In genomic region chr5:83473344-83474169, GRCh38 we compare ENCODE assay signal across 8 cellular contexts. TPM values are rescaled to one million over a fixed set of nuclear protein-coding genes. Genes with fewer than 3 reads are reported as not detected.
DNase-seq lines count a peak whose midpoint lies in the region; ATAC-seq, FAIRE-seq and TF ChIP-seq lines count a peak whose summit lies in the region.

No MANE protein-coding gene starts in this region.

- H3K36me3 ChIP-seq in GM06990 (ENCODE audit: control insufficient read depth, insufficient read depth, low read length) (no peaks in the 10 kb centered on the region), GM23338 (ENCODE audit: insufficient read depth) (no peaks in the 10 kb centered on the region; the same call in 1 of the 2 replicates), astrocyte (ENCODE audit: insufficient read depth, low read length) (peaks cover 3% of the 10 kb centered on the region)

- H3K27me3 ChIP-seq in GM06990 (replicated peaks; ENCODE audit: control insufficient read depth, insufficient read depth, low read length) (peaks cover 3% of the 10 kb centered on the region), GM23338 (ENCODE audit: insufficient read depth) (no peaks in the 10 kb centered on the region), astrocyte (ENCODE audit: insufficient read depth, low read length) (peaks cover under 1% of the 10 kb centered on the region), right cardiac atrium (ENCODE audit: control insufficient read depth, insufficient read depth) (no peaks in the 10 kb centered on the region)

- H3F3A ChIP-seq in GM23338 (replicated peaks; ENCODE audit: low read depth) = no peaks in the 10 kb centered on the region

- peak overlapping the region; percentile 82 for H3K4me2 ChIP-seq in GM23338
- peak overlapping the region; percentile 88 for H3K4me2 ChIP-seq in astrocyte (ENCODE audit: low read length)

- H3K9me3 Mint-ChIP-seq in GM23338 (no peaks in the 10 kb centered on the region; the same call in 1 of the 3 replicates), astrocyte (ENCODE audit: unreplicated experiment) (no peaks in the 10 kb centered on the region)

- H4K20me1 ChIP-seq in GM23338 (replicated peaks; ENCODE audit: insufficient read depth) = no peaks in the 10 kb centered on the region
- peaks cover 19% of the 10 kb centered on the region for H4K20me1 ChIP-seq in astrocyte (ENCODE audit: insufficient read depth, low read length)

- peak overlapping the region; percentile 96 for H3K9ac ChIP-seq in astrocyte (ENCODE audit: low read length)

- H2AFZ ChIP-seq in GM23338 (no peak overlapping the region), astrocyte (ENCODE audit: low read depth, low read length) (peak overlapping the region; percentile 51)

- ATAC-seq in GM23338 (peak; percentile 65), right cardiac atrium (peak; percentile 89 to 90)

- H3K4me1 Mint-ChIP-seq in GM23338 (peaks cover 46% of the 10 kb centered on the region), astrocyte (ENCODE audit: low read depth, unreplicated experiment) (peaks cover 18% of the 10 kb centered on the region)

- intact Hi-C loops in right cardiac atrium (cut with DNase I) = loop anchor here in 2 of 4 donors (10.0 kb wide), 2 partner anchors 829 to 1119 kb away; no protein-coding TSS in a partner anchor

- H3K4me3 ChIP-seq in GM06990 (replicated peaks; ENCODE audit: low read depth, low read length) (peak overlapping the region; percentile 63), GM23338 (peak overlapping the region; percentile 76), astrocyte (ENCODE audit: insufficient read depth, low read depth, low read length) (peak overlapping the region; percentile 94), right cardiac atrium (ENCODE audit: low read length) (peak overlapping the region; percentile 49)

- FAIRE-seq in astrocyte (lab: Jason Lieb, UNC) = peak; percentile 45

- H3K36me3 Mint-ChIP-seq in GM23338 (ENCODE audit: low read depth) (peaks cover 16% of the 10 kb centered on the region), astrocyte (ENCODE audit: low read depth, unreplicated experiment) (peaks cover 2% of the 10 kb centered on the region)

- H3K79me2 ChIP-seq in GM23338 (replicated peaks; ENCODE audit: insufficient read depth) = peaks cover 37% of the 10 kb centered on the region
- peaks cover 69% of the 10 kb centered on the region for H3K79me2 ChIP-seq in astrocyte (ENCODE audit: insufficient read depth, low read length)

- H3K27me3 Mint-ChIP-seq in GM23338 (ENCODE audit: insufficient read depth, low read depth, poor library complexity) (peaks cover 11% of the 10 kb centered on the region), astrocyte (ENCODE audit: low read depth, unreplicated experiment) (no peaks in the 10 kb centered on the region)

- peak overlapping the region; percentile 91 for H3K27ac ChIP-seq in GM23338 (ENCODE audit: low read depth)
- H3K27ac ChIP-seq in astrocyte (ENCODE audit: low read depth, low read length) = peak overlapping the region; percentile 95
- H3K27ac ChIP-seq in right cardiac atrium (ENCODE audit: low read length) = peak overlapping the region; percentile 76

- no peaks in the 10 kb centered on the region for H3K9me3 ChIP-seq in astrocyte (ENCODE audit: insufficient read depth, low read depth, low read length)
- H3K9me3 ChIP-seq in right cardiac atrium (ENCODE audit: control insufficient read depth, low read length) = no peaks in the 10 kb centered on the region

- no peaks in the 10 kb centered on the region for H3K9me2 ChIP-seq in GM23338 (ENCODE audit: insufficient read depth)

- H3K4me3 Mint-ChIP-seq in GM23338 = peak overlapping the region; percentile 85
- H3K4me3 Mint-ChIP-seq in astrocyte (ENCODE audit: unreplicated experiment) = peak overlapping the region; percentile 91

- DNase-seq in GM06990 (ENCODE audit: extremely low read depth, insufficient read length) = peak; percentile 88
- peak; percentile 98 for DNase-seq in GM23338 (ENCODE audit: low spot score)
- DNase-seq in KBM-7 = peak; percentile 97
- DNase-seq in SHP77 treated with DMSO at 0.1 percent for 48 hours (lab: John Stamatoyannopoulos, UW) = peak; percentile 61
- DNase-seq in astrocyte (ENCODE audit: low read depth) = peak; percentile 97
- DNase-seq in right cardiac atrium = peak; percentile 94 to 97 (median 96)
- DNase-seq in pons (ENCODE audit: low spot score) = peak; percentile 91
- no peak for DNase-seq in NCI-H2171 (lab: John Stamatoyannopoulos, UW)

- in situ Hi-C loops in KBM-7 (cut with MboI; ENCODE audit: low pct_unique_long_range_greater_than_20kb, low sequenced_read_pairs) = loop anchor here (25.0 kb wide), 1 partner anchor 1136 kb away; no protein-coding TSS in a partner anchor

- peak; percentile 89 for TF ChIP-seq CTCF in GM06990 (IDR thresholded peaks at IDR 0.05; ENCODE audit: insufficient read depth, low read length, poor library complexity, severe bottlenecking)
- TF ChIP-seq CTCF in GM23338 (conservative IDR thresholded peaks at IDR 0.05; ENCODE audit: low read depth in 2 of 2) = peak; percentile 80 to 94
- TF ChIP-seq CTCF in astrocyte (IDR thresholded peaks at IDR 0.05; ENCODE audit: insufficient read depth, low read depth, low read length) = peak; percentile 82

- under 1% methylated on average over 42 of the region's 42 CpGs for WGBS in right cardiac atrium

- peak overlapping the region; percentile 88 for H3K27ac Mint-ChIP-seq in GM23338
- H3K27ac Mint-ChIP-seq in astrocyte (ENCODE audit: unreplicated experiment) = peak overlapping the region; percentile 96

- H3K4me1 ChIP-seq in GM23338 (ENCODE audit: insufficient read depth) (peaks cover 34% of the 10 kb centered on the region), astrocyte (ENCODE audit: insufficient read depth, low read length) (peaks cover 21% of the 10 kb centered on the region), right cardiac atrium (ENCODE audit: control insufficient read depth, insufficient read depth, low read length) (no peaks in the 10 kb centered on the region)

TF ChIP-seq in GM23338, 12 proteins besides CTCF, POLR2A, EP300 and RAD21 (continues in another document):
- TF ChIP-seq ETS1 (IDR thresholded peaks at IDR 0.05) (0 out of 2 replicates have a peak, but pooled peaks have one; percentile 44), JUNB (IDR thresholded peaks at IDR 0.05; ENCODE audit: unreplicated experiment) (no peak), POLR2AphosphoS5 (IDR thresholded peaks at IDR 0.05; ENCODE audit: low read depth) (peak; percentile 89), CREB1 (CRISPR knock-in tag; IDR thresholded peaks at IDR 0.05; ENCODE audit: low read depth) (peak; percentile 28; the same call in 1 of the 2 replicates)

RNA-seq across cellular contexts. Expression of gene VCAN, which starts 2.0 kb away (rescaled TPM):
- 373 and 404 TPM in 2 replicates for total RNA-seq in GM23338 (2014; rRNA removed; shearing (Covaris generic))
- polyA plus RNA-seq in GM23338 (2016; fragmentation: Nextera tagmentation; extraction: Ambion mirVana) (133 and 137 TPM in 2 replicates), right cardiac atrium (22.1 TPM)
- total RNA-seq in astrocyte (431 and 542 TPM in 2 replicates), right cardiac atrium (100 to 1,000 TPM in 1 of 4 donors, 10 to 100 TPM in 3; 45.0 to 190 (median 94.3) TPM)
